In genomic region chr19:15223649-15224371, GRCh38 we compare ENCODE assay signal across 8 cellular contexts. TPM values are rescaled to one million over a fixed set of nuclear protein-coding genes. Genes with fewer than 3 reads are reported as not detected.
DNase-seq lines count a peak whose midpoint lies in the region; ATAC-seq and TF ChIP-seq lines count a peak whose summit lies in the region.

No MANE protein-coding gene starts in this region.

- H4K20me1 ChIP-seq in fibroblast of lung (ENCODE audit: control insufficient read depth, extremely low read depth, insufficient read depth, low read length), result no peaks in the 10 kb centered on the region

- H3K18ac ChIP-seq in trophoblast cell (ENCODE audit: low read length), result peak overlapping the region; percentile 41

- H3K23ac ChIP-seq in trophoblast cell (ENCODE audit: low read length), result no peak overlapping the region

- H3K4me3 ChIP-seq in GM12875 (ENCODE audit: low read depth, low read length), result peak overlapping the region; percentile 62
- peak overlapping the region; percentile 39 for H3K4me3 ChIP-seq in RWPE2 (ENCODE audit: severe bottlenecking)
- peak overlapping the region; percentile 56 to 75 (median 62) for H3K4me3 ChIP-seq in fibroblast of lung (replicated peaks in 1 of 4; ENCODE audit: control extremely low read depth in 1 of 4, insufficient read depth in 1 of 4, low read depth in 3 of 4, low read length in 4 of 4)
- H3K4me3 ChIP-seq in trophoblast cell (ENCODE audit: low read depth, low read length), result peak overlapping the region; percentile 72

- H2AFZ ChIP-seq in fibroblast of lung (ENCODE audit: low read length) (peak overlapping the region; percentile 75), trophoblast cell (ENCODE audit: insufficient read depth, low read length, poor library complexity) (peak overlapping the region; percentile 98)

- H3K4me2 ChIP-seq in fibroblast of lung (ENCODE audit: extremely low read depth, insufficient read depth, low read length), result peak overlapping the region; percentile 90
- peak overlapping the region; percentile 80 for H3K4me2 ChIP-seq in trophoblast cell (ENCODE audit: low read length)

- ATAC-seq in RWPE2 (ENCODE audit: low read depth) (no peak; the same call in 2 of the 3 replicates), GM21367 (IDR thresholded peaks at IDR 0.05; ENCODE audit: unreplicated experiment) (no peak)

- H3K14ac ChIP-seq in trophoblast cell (ENCODE audit: low read length), result peak overlapping the region; percentile 17

- H3K36me3 ChIP-seq in RWPE2 (ENCODE audit: low read depth), result no peaks in the 10 kb centered on the region
- H3K36me3 ChIP-seq in fibroblast of lung (ENCODE audit: control insufficient read depth, insufficient read depth, low read length), result no peaks in the 10 kb centered on the region
- H3K36me3 ChIP-seq in trophoblast cell (ENCODE audit: control insufficient read depth in 1 of 2, insufficient read depth in 2 of 2, low read length in 2 of 2), result no peaks in the 10 kb centered on the region

- no peak for DNase-seq in RWPE2 (ENCODE audit: low spot score)
- no peak for DNase-seq in fibroblast of lung (ENCODE audit: low read depth in 2 of 2)
- no peak for DNase-seq in trophoblast cell
- no peak for DNase-seq in NCI-H2171 treated with DMSO at 0.1 percent for 48 hours (lab: John Stamatoyannopoulos, UW)
- DNase-seq in NCI-H226, result no peak
- no peak for DNase-seq in NCI-H2107 treated with DMSO at 0.1 percent for 48 hours (lab: John Stamatoyannopoulos, UW; ENCODE audit: unreplicated experiment)

- H3K79me2 ChIP-seq in fibroblast of lung (ENCODE audit: control insufficient read depth, insufficient read depth, low read length), result no peaks in the 10 kb centered on the region
- H3K79me2 ChIP-seq in trophoblast cell (ENCODE audit: control insufficient read depth, insufficient read depth, low read length, poor library complexity), result no peaks in the 10 kb centered on the region

- H3K4ac ChIP-seq in trophoblast cell (ENCODE audit: low read depth, low read length), result peak overlapping the region; percentile 65

- H2BK12ac ChIP-seq in trophoblast cell (ENCODE audit: low read length), result peak overlapping the region; percentile 6

- H3K9me3 ChIP-seq in RWPE2 (ENCODE audit: severe bottlenecking), result no peaks in the 10 kb centered on the region
- H3K9me3 ChIP-seq in fibroblast of lung (ENCODE audit: control insufficient read depth, insufficient read depth, low read depth, low read length), result no peaks in the 10 kb centered on the region
- H3K9me3 ChIP-seq in trophoblast cell (ENCODE audit: insufficient read depth, low read depth, low read length), result no peaks in the 10 kb centered on the region

- H2BK5ac ChIP-seq in trophoblast cell (ENCODE audit: low read depth, low read length, poor library complexity), result no peak overlapping the region

- no peak overlapping the region for H2AK5ac ChIP-seq in trophoblast cell (ENCODE audit: low read length)

- no peak overlapping the region for H2BK120ac ChIP-seq in trophoblast cell (ENCODE audit: insufficient read depth, low read length, poor library complexity)

- peak overlapping the region; percentile 60 for H4K12ac ChIP-seq in trophoblast cell (ENCODE audit: low read depth, low read length)

- H3K4me1 ChIP-seq in RWPE2 (ENCODE audit: insufficient read depth, poor library complexity, severe bottlenecking) (peaks cover 3% of the 10 kb centered on the region), fibroblast of lung (ENCODE audit: control insufficient read depth, extremely low read depth, insufficient read depth, low read length) (peaks cover 10% of the 10 kb centered on the region), trophoblast cell (ENCODE audit: control insufficient read depth in 1 of 2, insufficient read depth in 2 of 2, low read length in 2 of 2) (peaks cover 22 to 23% of the 10 kb centered on the region in 2 experiments)

- peaks cover 3% of the 10 kb centered on the region for H3K79me1 ChIP-seq in trophoblast cell (ENCODE audit: low read length)

- peak overlapping the region; percentile 71 for H4K8ac ChIP-seq in trophoblast cell (ENCODE audit: low read depth, low read length)

- H3K9ac ChIP-seq in fibroblast of lung (ENCODE audit: insufficient read depth, low read length) (peak overlapping the region; percentile 91), trophoblast cell (ENCODE audit: low read length) (no peak overlapping the region)

- H4K91ac ChIP-seq in trophoblast cell (ENCODE audit: low read depth, low read length), result peak overlapping the region; percentile 31

- no peak overlapping the region for H3K27ac ChIP-seq in RWPE2 (ENCODE audit: poor library complexity, severe bottlenecking)
- peak overlapping the region; percentile 90 for H3K27ac ChIP-seq in fibroblast of lung (ENCODE audit: insufficient read depth, low read length)
- H3K27ac ChIP-seq in trophoblast cell (ENCODE audit: low read depth, low read length), result no peak overlapping the region

- WGBS in trophoblast cell (ENCODE audit: extremely low coverage, insufficient coverage, insufficient read length), result no CpG with 5 or more reads among the region's 51 CpGs

- TF ChIP-seq CTCF in GM12875 (IDR thresholded peaks at IDR 0.05; ENCODE audit: borderline replicate concordance, insufficient read depth, low read depth, low read length) (no peak), RWPE2 (IDR thresholded peaks at IDR 0.05; ENCODE audit: poor library complexity, severe bottlenecking) (no peak), fibroblast of lung (conservative IDR thresholded peaks at IDR 0.05 in 1 of 2, IDR thresholded peaks at IDR 0.05 in 1 of 2; ENCODE audit: low read depth in 1 of 2, low read length in 2 of 2) (no peak)

- no peaks in the 10 kb centered on the region for H3K27me3 ChIP-seq in RWPE2 (ENCODE audit: insufficient read depth, poor library complexity, severe bottlenecking)
- H3K27me3 ChIP-seq in fibroblast of lung (ENCODE audit: control insufficient read depth, insufficient read depth, low read length), result no peaks in the 10 kb centered on the region
- H3K27me3 ChIP-seq in trophoblast cell (ENCODE audit: insufficient read depth, low read length), result no peaks in the 10 kb centered on the region

RNA-seq across cellular contexts. Expression of gene EPHX3, which starts 8.4 kb away (rescaled TPM):
- total RNA-seq in fibroblast of lung, result under 0.01 TPM in 2 replicates
- 0.05 and 0.07 TPM in 2 replicates for polyA plus RNA-seq in fibroblast of lung
- not detected in 2 replicates for polyA plus RNA-seq in fibroblast of lung (2012)
- polyA minus RNA-seq in fibroblast of lung (ENCODE audit: low replicate concordance), result not detected in 2 replicates
- polyA plus RNA-seq in trophoblast cell (2013), result 4.4 and 4.7 TPM in 2 replicates

RNA-seq across cellular contexts. Expression of gene NOTCH3, which starts 23.0 kb away (rescaled TPM):
- 18.2 and 26.4 TPM in 2 replicates for total RNA-seq in fibroblast of lung
- polyA plus RNA-seq in fibroblast of lung, result 3.9 and 42.6 TPM in 2 replicates
- 7.1 and 75.2 TPM in 2 replicates for polyA plus RNA-seq in fibroblast of lung (2012)
- 20.5 and 355 TPM in 2 replicates for polyA minus RNA-seq in fibroblast of lung (ENCODE audit: low replicate concordance)
- polyA plus RNA-seq in trophoblast cell (2013), result 34.4 and 37.9 TPM in 2 replicates
